ENCODE assay signal across 1 cellular context in genomic region chr2:160433466-160434172, GRCh38.
TF ChIP-seq lines count a peak whose summit lies in the region.

No MANE protein-coding gene starts in this region.

TF ChIP-seq in H1, 55 proteins besides CTCF, POLR2A, EP300 and RAD21:
- TF ChIP-seq JUND (IDR thresholded peaks at IDR 0.05; ENCODE audit: low read length) (no peak), CEBPB (IDR thresholded peaks at IDR 0.05; ENCODE audit: low read depth, low read length) (peak; percentile 33; the same call in 1 of the 2 replicates), GTF2F1 (IDR thresholded peaks at IDR 0.05; ENCODE audit: borderline replicate concordance, low read depth, low read length) (no peak)
